Comparison of ENCODE assay signal across 18 cellular contexts in genomic region chr5:165565921-165566320, GRCh38.
DNase-seq lines count a peak whose midpoint lies in the region; ATAC-seq and TF ChIP-seq lines count a peak whose summit lies in the region.
"Had no signal": no experiment of that assay in that cellular context is flagged by ENCODE, and none has a peak within 500 bp of the region (broad histone marks: within the 10 kb centered on the region; RNA-seq: fewer than 3 reads in every experiment).

No MANE protein-coding gene starts in this region.

- H3K23ac ChIP-seq in mesendoderm (ENCODE audit: low read length): no peak overlapping the region
- no peak overlapping the region for H3K23ac ChIP-seq in mesenchymal stem cell (ENCODE audit: low read length in 2 of 2)

- no peaks in the 10 kb centered on the region for H3K27me3 ChIP-seq in mesendoderm (ENCODE audit: insufficient read depth, low read length, poor library complexity)
- H3K27me3 ChIP-seq in neuron (ENCODE audit: insufficient read depth, low read length): no peaks in the 10 kb centered on the region
- no peaks in the 10 kb centered on the region for H3K27me3 ChIP-seq in mesenchymal stem cell (ENCODE audit: control insufficient read depth in 1 of 2, insufficient read depth in 1 of 2, low read length in 2 of 2)
- H3K27me3 ChIP-seq in aorta (ENCODE audit: control insufficient read depth in 1 of 2, insufficient read depth in 2 of 2, low read length in 1 of 2): no peaks in the 10 kb centered on the region
- no peaks in the 10 kb centered on the region for H3K27me3 ChIP-seq in heart left ventricle
- H3K27me3 ChIP-seq: BE2C had no signal

- H3K14ac ChIP-seq in mesenchymal stem cell (ENCODE audit: low read length in 2 of 2): no peak overlapping the region

- H4K91ac ChIP-seq in mesenchymal stem cell (ENCODE audit: low read length): no peak overlapping the region

- no peak for ATAC-seq in aorta (ENCODE audit: low FRiP score)
- ATAC-seq in heart left ventricle: no peak
- ATAC-seq: GM12878, HepG2 had no signal

- H3K79me2 ChIP-seq in mesendoderm (ENCODE audit: control insufficient read depth, insufficient read depth, low read length): no peaks in the 10 kb centered on the region

- H3K4me3 ChIP-seq in mesendoderm (ENCODE audit: low read length) (no peak overlapping the region), neuron (ENCODE audit: low read length) (no peak overlapping the region), mesenchymal stem cell (ENCODE audit: insufficient read depth in 1 of 2, low read depth in 1 of 2, low read length in 2 of 2) (no peak overlapping the region), aorta (ENCODE audit: low read length in 2 of 2) (no peak overlapping the region), heart left ventricle (no peak overlapping the region)
- H3K4me3 ChIP-seq: GM12878, GM23248 had no signal

- no peak for TF ChIP-seq CTCF in heart left ventricle (IDR thresholded peaks at IDR 0.05)

- H2AFZ ChIP-seq in neuron (ENCODE audit: low read depth, low read length) (peak overlapping the region; percentile 35), mesenchymal stem cell (ENCODE audit: low read depth, low read length) (no peak overlapping the region)
- H2AFZ ChIP-seq: GM23248 had no signal

- H3K18ac ChIP-seq in mesendoderm (ENCODE audit: low read length): no peak overlapping the region
- H3K18ac ChIP-seq in mesenchymal stem cell (ENCODE audit: low read depth in 1 of 2, low read length in 2 of 2): no peak overlapping the region

- TF ChIP-seq POLR2A in heart left ventricle (IDR thresholded peaks at IDR 0.05): no peak

- no peaks in the 10 kb centered on the region for H3K36me3 ChIP-seq in mesendoderm (ENCODE audit: control insufficient read depth, insufficient read depth, low read length)
- H3K36me3 ChIP-seq in neuron (ENCODE audit: insufficient read depth, low read length): no peaks in the 10 kb centered on the region
- H3K36me3 ChIP-seq in mesenchymal stem cell (ENCODE audit: control insufficient read depth in 1 of 2, insufficient read depth in 2 of 2, low read depth in 1 of 2, low read length in 2 of 2): no peaks in the 10 kb centered on the region
- H3K36me3 ChIP-seq in aorta (ENCODE audit: control insufficient read depth in 1 of 2, insufficient read depth in 2 of 2, low read length in 1 of 2): no peaks in the 10 kb centered on the region
- H3K36me3 ChIP-seq in heart left ventricle: no peaks in the 10 kb centered on the region
- H3K36me3 ChIP-seq: BE2C had no signal

- H3K4me2 ChIP-seq in mesendoderm (ENCODE audit: low read length) (no peak overlapping the region), mesenchymal stem cell (ENCODE audit: low read length, poor library complexity, severe bottlenecking) (no peak overlapping the region)

- H3K56ac ChIP-seq in mesendoderm (ENCODE audit: low read length): no peak overlapping the region

- no peak overlapping the region for H4K5ac ChIP-seq in mesendoderm (ENCODE audit: low read length)

- H3K27ac ChIP-seq in mesendoderm (ENCODE audit: low read depth, low read length) (no peak overlapping the region), mesenchymal stem cell (ENCODE audit: low read length, poor library complexity, severe bottlenecking) (no peak overlapping the region), aorta (ENCODE audit: low read depth in 1 of 2, low read length in 2 of 2) (no peak overlapping the region), heart left ventricle (no peak overlapping the region)
- H3K27ac ChIP-seq: GM23248 had no signal

- H2BK120ac ChIP-seq in mesendoderm (ENCODE audit: low read depth, low read length): no peak overlapping the region
- no peak overlapping the region for H2BK120ac ChIP-seq in mesenchymal stem cell (ENCODE audit: low read depth, low read length)

- H3K4me1 ChIP-seq in mesendoderm (ENCODE audit: control insufficient read depth, low read depth, low read length): no peaks in the 10 kb centered on the region
- H3K4me1 ChIP-seq in neuron (ENCODE audit: insufficient read depth, low read length): peaks cover 3% of the 10 kb centered on the region
- H3K4me1 ChIP-seq in mesenchymal stem cell (ENCODE audit: control insufficient read depth, insufficient read depth, low read depth, low read length): no peaks in the 10 kb centered on the region
- no peaks in the 10 kb centered on the region for H3K4me1 ChIP-seq in aorta (ENCODE audit: control insufficient read depth in 1 of 2, insufficient read depth in 2 of 2, low read length in 2 of 2)
- no peaks in the 10 kb centered on the region for H3K4me1 ChIP-seq in heart left ventricle
- H3K4me1 ChIP-seq: BE2C, Caco-2 had no signal

- no peak overlapping the region for H3K4ac ChIP-seq in mesendoderm (ENCODE audit: low read depth, low read length)
- no peak overlapping the region for H3K4ac ChIP-seq in mesenchymal stem cell (ENCODE audit: low read depth in 1 of 2, low read length in 2 of 2)

- H3K9me3 ChIP-seq in neuron (ENCODE audit: low read length) (peaks cover 2% of the 10 kb centered on the region), mesenchymal stem cell (ENCODE audit: control insufficient read depth, low read length) (no peaks in the 10 kb centered on the region), aorta (ENCODE audit: control insufficient read depth, low read length) (no peaks in the 10 kb centered on the region), heart left ventricle (no peaks in the 10 kb centered on the region)
- H3K9me3 ChIP-seq: BE2C, Caco-2 had no signal

- H2BK12ac ChIP-seq in mesenchymal stem cell (ENCODE audit: low read length in 2 of 2): no peak overlapping the region

- H3K79me1 ChIP-seq in mesendoderm (ENCODE audit: low read length): no peaks in the 10 kb centered on the region
- H3K79me1 ChIP-seq in mesenchymal stem cell (replicated peaks; ENCODE audit: low read length, poor library complexity, severe bottlenecking): no peaks in the 10 kb centered on the region

- WGBS in mesendoderm (ENCODE audit: extremely low coverage, insufficient coverage, low lambda C conversion rate): no CpG with 5 or more reads among the region's 4 CpGs
- 92% methylated on average over 2 of the region's 4 CpGs for WGBS in mesenchymal stem cell
- 51 to 52% methylated on average over 4 of the region's 4 CpGs for WGBS in aorta, 2 donors
- WGBS in heart left ventricle, 4 donors: 44 to 66% (median 59%) methylated on average over 4 of the region's 4 CpGs

- H2BK5ac ChIP-seq in mesendoderm (ENCODE audit: low read length) (no peak overlapping the region), mesenchymal stem cell (ENCODE audit: low read depth, low read length, poor library complexity, severe bottlenecking) (no peak overlapping the region)

- intact Hi-C loops in aorta (cut with DNase I): no loop called here
- intact Hi-C loops in heart left ventricle (cut with DNase I): no loop called here

- peak; percentile 39 for DNase-seq in NCI-H82 (lab: John Stamatoyannopoulos, UW)
- DNase-seq in mesendoderm: peak; percentile 6
- no peak for DNase-seq in mesenchymal stem cell
- DNase-seq in H4 (ENCODE audit: low spot score): no peak
- DNase-seq in aorta: no peak
- DNase-seq in heart left ventricle: no peak
- DNase-seq: ACHN; BE2C; C1 segment of cervical spinal cord; Caco-2; CD4-positive, alpha-beta T cell; DMS79 treated with DMSO at 0.1 percent for 48 hours; GM23248; H7; KBM-7 had no signal

- no peak overlapping the region for H2AK5ac ChIP-seq in mesendoderm (ENCODE audit: low read length)
- no peak overlapping the region for H2AK5ac ChIP-seq in mesenchymal stem cell (ENCODE audit: low read length, severe bottlenecking)

- H4K8ac ChIP-seq in mesendoderm (ENCODE audit: low read depth, low read length) (no peak overlapping the region), mesenchymal stem cell (ENCODE audit: low read length) (no peak overlapping the region)

- H3K9ac ChIP-seq in mesendoderm (ENCODE audit: low read length) (no peak overlapping the region), mesenchymal stem cell (ENCODE audit: low read length) (no peak overlapping the region)
- H3K9ac ChIP-seq: GM23248 had no signal

- no peak overlapping the region for H2BK15ac ChIP-seq in mesendoderm (replicated peaks; ENCODE audit: low read depth)
- H2BK15ac ChIP-seq in mesenchymal stem cell (ENCODE audit: low read depth, poor library complexity, severe bottlenecking): no peak overlapping the region

Comparison
In these comparisons a context has a peak if more than half of its experiments do, and no peak if none do; other contexts are left out.
1. DNase-seq: peak in NCI-H82 (single experiment) and mesendoderm (single experiment); none in mesenchymal stem cell (single experiment), H4 (single experiment), aorta (0 of 2) and heart left ventricle (0 of 5).